Comparison of ENCODE assay signal across 8 cellular contexts in genomic region chr7:123748171-123748733, GRCh38. TPM values are rescaled to one million over a fixed set of nuclear protein-coding genes. Genes with fewer than 3 reads are reported as not detected.
DNase-seq lines count a peak whose midpoint lies in the region; ATAC-seq and TF ChIP-seq lines count a peak whose summit lies in the region.

No MANE protein-coding gene starts in this region.

- CTCF ChIA-PET in CD4-positive, alpha-beta T cell (lab: Charles Lee), result interaction anchor here (1.1 to 2.0 kb wide), 4 partner anchors 10 to 191 kb away, joined by 3 to 6 read pairs (median 3); partner anchors contain the start of gene NDUFA5

- H3K27me3 Mint-ChIP-seq in CD4-positive, alpha-beta T cell, result no peaks in the 10 kb centered on the region
- H3K27me3 Mint-ChIP-seq in T-helper 1 cell treated with Interleukin-12 subunit alpha and Interleukin-12 subunit beta and Interleukin-4 antibody, amounts not matched to agents 30 μg/mL and 1 μg/mL, for 36 hours (ENCODE audit: low read depth), result peaks cover 11% of the 10 kb centered on the region
- H3K27me3 Mint-ChIP-seq in chondrocyte (ENCODE audit: low read depth), result no peaks in the 10 kb centered on the region

- intact Hi-C loops in CD4-positive, alpha-beta T cell (cut with DNase I, micrococcal nuclease), result loop anchor here (2.0 to 5.0 kb wide), 4 partner anchors 36 to 1184 kb away; partner anchors contain the start of gene NDUFA5 (in 1 of the 2)

- POLR2A ChIA-PET in CD4-positive, alpha-beta T cell (lab: Charles Lee), result interaction anchor here (0.6 to 2.4 kb wide), 12 partner anchors 10 to 1181 kb away, joined by 3 to 34 read pairs (median 6); partner anchors contain the start of genes NDUFA5 and POT1

- peak in 6 of 10 experiments; percentile 4 to 31 (median 8) for DNase-seq in CD4-positive, alpha-beta T cell
- peak; percentile 75 for DNase-seq in chondrocyte (ENCODE audit: low spot score)
- DNase-seq in kidney tubule cell (ENCODE audit: low spot score), result peak; percentile 49
- DNase-seq in stimulated activated CD4-positive, alpha-beta T cell treated with anti-CD3 and anti-CD28 coated beads, Interleukin-2, amount 100 ng/mL, for 24 hours, result peak; percentile 36 to 42
- DNase-seq in cortex of kidney (lab: John Stamatoyannopoulos, UW), result no peak

- H3K27me3 ChIP-seq in CD4-positive, alpha-beta T cell (ENCODE audit: control insufficient read depth, insufficient read depth, low read length), result no peaks in the 10 kb centered on the region

- peaks cover 75% of the 10 kb centered on the region for H3K4me1 Mint-ChIP-seq in CD4-positive, alpha-beta T cell (ENCODE audit: low read depth)
- peaks cover 45% of the 10 kb centered on the region for H3K4me1 Mint-ChIP-seq in T-helper 1 cell treated with Interleukin-12 subunit alpha and Interleukin-12 subunit beta and Interleukin-4 antibody, amounts not matched to agents 30 μg/mL and 1 μg/mL, for 36 hours (ENCODE audit: low read depth)
- peaks cover 69% of the 10 kb centered on the region for H3K4me1 Mint-ChIP-seq in chondrocyte (ENCODE audit: low read depth)

- H3K27ac Mint-ChIP-seq in CD4-positive, alpha-beta T cell, result peak overlapping the region; percentile 90
- H3K27ac Mint-ChIP-seq in T-helper 1 cell treated with Interleukin-12 subunit alpha and Interleukin-12 subunit beta and Interleukin-4 antibody, amounts not matched to agents 30 μg/mL and 1 μg/mL, for 36 hours, result peak overlapping the region; percentile 81
- peak overlapping the region; percentile 98 for H3K27ac Mint-ChIP-seq in chondrocyte (ENCODE audit: unreplicated experiment)

- H3K9me3 ChIP-seq in CD4-positive, alpha-beta T cell (ENCODE audit: control insufficient read depth, low read length), result no peaks in the 10 kb centered on the region

- ATAC-seq in CD4-positive, alpha-beta T cell (ENCODE audit: poor library complexity), result peak; percentile 27
- peak; percentile 18 for ATAC-seq in GM19395 (IDR thresholded peaks at IDR 0.05; ENCODE audit: unreplicated experiment)
- peak; percentile 20 for ATAC-seq in HG03439 (IDR thresholded peaks at IDR 0.05; ENCODE audit: unreplicated experiment)

- peaks cover 17% of the 10 kb centered on the region for H3K36me3 Mint-ChIP-seq in CD4-positive, alpha-beta T cell (ENCODE audit: low read depth)
- peaks cover 17% of the 10 kb centered on the region for H3K36me3 Mint-ChIP-seq in T-helper 1 cell treated with Interleukin-12 subunit alpha and Interleukin-12 subunit beta and Interleukin-4 antibody, amounts not matched to agents 30 μg/mL and 1 μg/mL, for 36 hours (ENCODE audit: low read depth)
- no peaks in the 10 kb centered on the region for H3K36me3 Mint-ChIP-seq in chondrocyte (ENCODE audit: low read depth)

- H3K27ac ChIP-seq in CD4-positive, alpha-beta T cell (ENCODE audit: low read depth, low read length), result peak overlapping the region; percentile 83

- no peaks in the 10 kb centered on the region for H3K9me3 Mint-ChIP-seq in CD4-positive, alpha-beta T cell
- no peaks in the 10 kb centered on the region for H3K9me3 Mint-ChIP-seq in T-helper 1 cell treated with Interleukin-12 subunit alpha and Interleukin-12 subunit beta and Interleukin-4 antibody, amounts not matched to agents 30 μg/mL and 1 μg/mL, for 36 hours
- H3K9me3 Mint-ChIP-seq in chondrocyte (ENCODE audit: low read depth), result no peaks in the 10 kb centered on the region

- peak overlapping the region; percentile 94 for H3K4me3 Mint-ChIP-seq in CD4-positive, alpha-beta T cell
- H3K4me3 Mint-ChIP-seq in T-helper 1 cell treated with Interleukin-12 subunit alpha and Interleukin-12 subunit beta and Interleukin-4 antibody, amounts not matched to agents 30 μg/mL and 1 μg/mL, for 36 hours, result peak overlapping the region; percentile 89
- peak overlapping the region; percentile 98 for H3K4me3 Mint-ChIP-seq in chondrocyte (ENCODE audit: unreplicated experiment)

- no peak for TF ChIP-seq CTCF in CD4-positive, alpha-beta T cell (IDR thresholded peaks at IDR 0.05)
- no peak for TF ChIP-seq CTCF in chondrocyte (IDR thresholded peaks at IDR 0.05)

RNA-seq across cellular contexts. Expression of gene WASL, which starts 0.6 kb away (rescaled TPM):
- 1 to 10 TPM; 8.6 to 9.3 TPM for total RNA-seq in CD4-positive, alpha-beta T cell
- 24.1 to 35.5 TPM (median 34.2 TPM) in 3 replicates for total RNA-seq in chondrocyte
